Comparison of ENCODE assay signal across 9 cellular contexts in the genomic region with DNA sequence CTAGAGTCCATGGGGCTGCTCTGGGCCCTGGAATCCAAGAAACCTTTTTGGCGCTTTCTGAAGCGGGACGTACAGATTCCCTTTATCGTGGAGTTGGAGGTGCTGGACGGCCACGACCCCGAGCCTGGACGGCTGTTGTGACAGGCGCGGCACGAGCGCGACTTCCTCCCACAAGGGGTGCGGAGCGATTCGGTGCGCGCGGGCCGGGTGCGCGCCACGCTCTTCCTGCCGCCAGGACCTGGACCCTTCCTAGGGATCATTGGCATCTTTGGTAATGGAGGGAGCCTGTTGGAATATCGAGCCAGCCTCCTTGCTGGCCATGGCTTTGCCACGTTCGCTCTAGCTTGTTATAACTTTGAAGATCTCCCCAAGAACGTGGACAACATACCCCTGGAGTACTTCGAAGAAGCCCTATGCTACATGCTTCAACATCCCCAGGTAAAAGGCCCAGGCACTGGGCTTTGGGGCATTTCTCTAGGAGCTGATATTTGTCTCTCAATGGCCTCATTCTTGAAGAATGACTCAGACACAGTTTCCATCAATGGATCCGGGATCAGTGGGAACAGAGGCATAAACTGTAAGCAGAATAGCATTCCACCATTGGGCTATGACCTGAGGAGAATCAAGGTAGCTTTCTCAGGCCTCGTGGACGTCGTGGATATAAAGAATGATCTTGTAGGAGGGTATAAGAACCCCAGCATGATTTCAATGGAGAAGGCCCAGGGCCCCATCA. TPM values are rescaled to one million over a fixed set of nuclear protein-coding genes. Genes with fewer than 3 reads are reported as not detected.
A peak's percentile ranks its signal among the peaks of the same experiment; 100 is the strongest.
DNase-seq lines count a peak whose midpoint lies in the region; ATAC-seq and TF ChIP-seq lines count a peak whose summit lies in the region.
"Had no signal": no experiment of that assay in that cellular context is flagged by ENCODE, and none has a peak within 500 bp of the region (broad histone marks: within the 10 kb centered on the region; RNA-seq: fewer than 3 reads in every experiment).

No MANE protein-coding gene starts in this region.

- no peak overlapping the region for H3K27ac Mint-ChIP-seq in IgD-negative memory B cell
- H3K27ac Mint-ChIP-seq in natural killer cell treated with Interleukin-12 subunit alpha and Interleukin-12 subunit beta and Interleukin-15 and Interleukin-18, amount 100 ng/mL, for 72 hours: no peak overlapping the region

- H3K27me3 Mint-ChIP-seq in IgD-negative memory B cell: peaks cover 18% of the 10 kb centered on the region
- peaks cover 19 to 23% of the 10 kb centered on the region in 2 donors for H3K27me3 Mint-ChIP-seq in natural killer cell treated with Interleukin-12 subunit alpha and Interleukin-12 subunit beta and Interleukin-15 and Interleukin-18, amount 100 ng/mL, for 72 hours

- H3K9me3 Mint-ChIP-seq in IgD-negative memory B cell: peaks cover 5 to 24% (median 17%) of the 10 kb centered on the region in 3 donors
- H3K9me3 Mint-ChIP-seq in natural killer cell treated with Interleukin-12 subunit alpha and Interleukin-12 subunit beta and Interleukin-15 and Interleukin-18, amount 100 ng/mL, for 72 hours: peaks cover 2% of the 10 kb centered on the region

- no peak overlapping the region for H3K27ac ChIP-seq in AG04450 (ENCODE audit: low read depth, low read length)

- no peak for DNase-seq in AG04450 (ENCODE audit: low read depth, low spot score)
- no peak for DNase-seq in natural killer cell treated with Interleukin-12 subunit alpha and Interleukin-12 subunit beta and Interleukin-15 and Interleukin-18, amount 100 ng/mL, for 72 hours (ENCODE audit: low spot score)
- DNase-seq in activated CD4-positive, CD25-positive, alpha-beta regulatory T cell (lab: John Stamatoyannopoulos, UW): no peak
- no peak for DNase-seq in NCI-H446 treated with DMSO at 0.1 percent for 48 hours (lab: John Stamatoyannopoulos, UW)
- no peak for DNase-seq in activated gamma-delta T cell treated with Interleukin-2 at 50 U/mL for 16 hours
- DNase-seq in hippocampal formation (lab: John Stamatoyannopoulos, UW): no peak
- DNase-seq: NCI-H1105 had no signal

- H3K36me3 Mint-ChIP-seq in IgD-negative memory B cell: peaks cover 2% of the 10 kb centered on the region
- H3K36me3 Mint-ChIP-seq in natural killer cell treated with Interleukin-12 subunit alpha and Interleukin-12 subunit beta and Interleukin-15 and Interleukin-18, amount 100 ng/mL, for 72 hours: peaks cover 14% of the 10 kb centered on the region

- H3K4me3 Mint-ChIP-seq in IgD-negative memory B cell: peak overlapping the region; percentile 46 to 85 (median 55)
- peak overlapping the region; percentile 51 for H3K4me3 Mint-ChIP-seq in natural killer cell treated with Interleukin-12 subunit alpha and Interleukin-12 subunit beta and Interleukin-15 and Interleukin-18, amount 100 ng/mL, for 72 hours

- CTCF ChIA-PET in AG04450 (lab: Charles Lee): no interaction called here

- no peak for TF ChIP-seq CTCF in AG04450 (IDR thresholded peaks at IDR 0.05; ENCODE audit: low read depth, low read length)

- ATAC-seq in esophagus mucosa: peak; percentile 10
- ATAC-seq in natural killer cell treated with Interleukin-12 subunit alpha and Interleukin-12 subunit beta and Interleukin-15 and Interleukin-18, amount 100 ng/mL, for 72 hours: no peak

- H3K4me1 Mint-ChIP-seq in IgD-negative memory B cell: peaks cover 8 to 16% (median 12%) of the 10 kb centered on the region in 3 donors
- peaks cover 14 to 17% of the 10 kb centered on the region in 2 donors for H3K4me1 Mint-ChIP-seq in natural killer cell treated with Interleukin-12 subunit alpha and Interleukin-12 subunit beta and Interleukin-15 and Interleukin-18, amount 100 ng/mL, for 72 hours (ENCODE audit: low read depth in 2 of 2)

- H3K4me3 ChIP-seq in AG04450 (ENCODE audit: low read depth, low read length): peak overlapping the region; percentile 43

- H3K9me3 ChIP-seq in AG04450 (ENCODE audit: control insufficient read depth, insufficient read depth, low read length): peaks cover 27% of the 10 kb centered on the region

- POLR2A ChIA-PET in AG04450 (lab: Yijun Ruan, JAX): no interaction called here

- no peaks in the 10 kb centered on the region for H3K27me3 ChIP-seq in AG04450 (ENCODE audit: control insufficient read depth, insufficient read depth, low read length)

RNA-seq across cellular contexts. Expression of a gene that starts 3.5 kb away (rescaled TPM):
- polyA plus RNA-seq in AG04450 (2011; rRNA removed): 4.6 and 6.2 TPM in 2 replicates
- polyA minus RNA-seq in AG04450 (2011; rRNA and poly(A)+ RNA removed): 4.5 and 10.0 TPM in 2 replicates
- 14.9 TPM for polyA plus RNA-seq in IgD-negative memory B cell
- total RNA-seq in esophagus mucosa: 0.72 TPM
- 1 to 10 TPM; 3.3 to 5.8 TPM for total RNA-seq in natural killer cell treated with Interleukin-12 subunit alpha and Interleukin-12 subunit beta and Interleukin-15 and Interleukin-18, amount 100 ng/mL, for 72 hours

RNA-seq across cellular contexts. Expression of a gene that starts 42.9 kb away (rescaled TPM):
- polyA plus RNA-seq in AG04450 (2011; rRNA removed): 2.0 and 2.7 TPM in 2 replicates
- polyA minus RNA-seq in AG04450 (2011; rRNA and poly(A)+ RNA removed): 2.4 and 6.7 TPM in 2 replicates
- polyA plus RNA-seq in IgD-negative memory B cell: 5.0 TPM
- total RNA-seq in esophagus mucosa: 1.2 TPM
- 1 to 10 TPM; 2.3 to 5.1 TPM for total RNA-seq in natural killer cell treated with Interleukin-12 subunit alpha and Interleukin-12 subunit beta and Interleukin-15 and Interleukin-18, amount 100 ng/mL, for 72 hours
